Comparison of ENCODE assay signal across 17 cellular contexts in genomic region chr20:11140359-11140758, GRCh38.
A peak's percentile ranks its signal among the peaks of the same experiment; 100 is the strongest.
DNase-seq lines count a peak whose midpoint lies in the region; ATAC-seq and TF ChIP-seq lines count a peak whose summit lies in the region.
"Had no signal": no experiment of that assay in that cellular context is flagged by ENCODE, and none has a peak within 500 bp of the region (broad histone marks: within the 10 kb centered on the region; RNA-seq: fewer than 3 reads in every experiment).

No MANE protein-coding gene starts in this region.

- H3K4me3 Mint-ChIP-seq in CD14-positive monocyte = no peak overlapping the region
- H3K4me3 Mint-ChIP-seq: activated naive CD4-positive, alpha-beta T cell treated with anti-CD3 and anti-CD28 coated beads, Interleukin-2, amount 50 U/mL, for 24 hours; CD4-positive, alpha-beta memory T cell; dendritic cell treated with granulocyte-macrophage colony-stimulating factor and Interleukin-4, amounts not matched to agents 40 ng/mL and 50 ng/mL, for 4 days had no signal

- H3K14ac ChIP-seq in IMR-90 (replicated peaks; ENCODE audit: low read depth, low read length) = no peak overlapping the region
- H3K14ac ChIP-seq in mesenchymal stem cell (ENCODE audit: low read length in 2 of 2) = no peak overlapping the region

- H3K9me3 Mint-ChIP-seq in CD14-positive monocyte = peaks cover 0 to 4% (median 2%) of the 10 kb centered on the region in 7 donors
- H3K9me3 Mint-ChIP-seq: dendritic cell treated with granulocyte-macrophage colony-stimulating factor and Interleukin-4, amounts not matched to agents 40 ng/mL and 50 ng/mL, for 4 days had no signal

- H2BK15ac ChIP-seq in IMR-90 (ENCODE audit: low read depth, low read length) (no peak overlapping the region), mesenchymal stem cell (ENCODE audit: low read depth, poor library complexity, severe bottlenecking) (no peak overlapping the region)

- H3K27ac Mint-ChIP-seq in CD14-positive monocyte = no peak overlapping the region
- H3K27ac Mint-ChIP-seq: activated naive CD4-positive, alpha-beta T cell treated with anti-CD3 and anti-CD28 coated beads, Interleukin-2, amount 50 U/mL, for 24 hours; CD4-positive, alpha-beta memory T cell; dendritic cell treated with granulocyte-macrophage colony-stimulating factor and Interleukin-4, amounts not matched to agents 40 ng/mL and 50 ng/mL, for 4 days had no signal

- H3K27me3 ChIP-seq in IMR-90 (ENCODE audit: control insufficient read depth, insufficient read depth, low read length) = no peaks in the 10 kb centered on the region; the same call in 1 of the 2 replicates
- H3K27me3 ChIP-seq in mesenchymal stem cell (ENCODE audit: control insufficient read depth in 1 of 2, insufficient read depth in 1 of 2, low read length in 2 of 2) = peaks cover 0 to 37% of the 10 kb centered on the region in 2 experiments

- no peak for TF ChIP-seq RAD21 in IMR-90 (IDR thresholded peaks at IDR 0.05; ENCODE audit: low read length)

- 100% methylated on average over 1 of the region's 3 CpGs; no CpG with 5 or more reads in 1 of the 2 experiments for WGBS in IMR-90 (ENCODE audit: extremely low coverage in 2 of 2, insufficient read length in 1 of 2), 2 experiments
- 89% methylated on average over 3 of the region's 3 CpGs for WGBS in mesenchymal stem cell

- no peak overlapping the region for H2BK20ac ChIP-seq in IMR-90 (ENCODE audit: low read depth, low read length)

- no peak overlapping the region for H3K4ac ChIP-seq in IMR-90 (ENCODE audit: low read depth, low read length)
- no peak overlapping the region for H3K4ac ChIP-seq in mesenchymal stem cell (ENCODE audit: low read depth in 1 of 2, low read length in 2 of 2)

- H3K4me2 ChIP-seq in IMR-90 (ENCODE audit: low read depth, low read length) (no peak overlapping the region), mesenchymal stem cell (ENCODE audit: low read length, poor library complexity, severe bottlenecking) (no peak overlapping the region)

- DNase-seq in AG10803 (ENCODE audit: low read depth) (peak; percentile 89), IMR-90 (peak; percentile 84), choroid plexus epithelial cell (ENCODE audit: low read depth) (peak; percentile 79), mesenchymal stem cell (peak; percentile 11), DMS79 treated with DMSO at 0.1 percent for 48 hours (lab: John Stamatoyannopoulos, UW) (no peak), CD14-positive monocyte (ENCODE audit: low spot score) (no peak)
- DNase-seq: CD4-positive, alpha-beta memory T cell; NCI-H1417; NCI-H526 treated with DMSO at 0.1 percent for 48 hours; posterior cingulate gyrus; RPMI8226; stimulated activated CD4-positive, alpha-beta T cell treated with anti-CD3 and anti-CD28 coated beads, Interleukin-4, amount 100 ng/mL, for 4 hours; stimulated activated naive CD8-positive, alpha-beta T cell treated with anti-CD3 and anti-CD28 coated beads, Interleukin-15, Interleukin-2, amounts not matched to agents 100 U/mL and 50 U/mL, for 24 hours had no signal

- no peak for TF ChIP-seq POLR2A in IMR-90 (IDR thresholded peaks at IDR 0.05; ENCODE audit: low read depth, low read length)

- H2BK12ac ChIP-seq in mesenchymal stem cell (ENCODE audit: low read length in 2 of 2) = no peak overlapping the region

- H2BK120ac ChIP-seq in IMR-90 (ENCODE audit: low read depth, low read length) = no peak overlapping the region
- H2BK120ac ChIP-seq in mesenchymal stem cell (ENCODE audit: low read depth, low read length) = no peak overlapping the region

- H2BK5ac ChIP-seq in IMR-90 (ENCODE audit: low read depth, low read length, poor library complexity, severe bottlenecking) = no peak overlapping the region
- peak overlapping the region; percentile 1 for H2BK5ac ChIP-seq in mesenchymal stem cell (ENCODE audit: low read depth, low read length, poor library complexity, severe bottlenecking)

- H4K20me1 ChIP-seq in IMR-90 (ENCODE audit: insufficient read depth, low read length) = no peaks in the 10 kb centered on the region

- H3K4me1 Mint-ChIP-seq in CD14-positive monocyte = no peaks in the 10 kb centered on the region
- H3K4me1 Mint-ChIP-seq: activated naive CD4-positive, alpha-beta T cell treated with anti-CD3 and anti-CD28 coated beads, Interleukin-2, amount 50 U/mL, for 24 hours; CD4-positive, alpha-beta memory T cell had no signal

- H3K36me3 ChIP-seq in IMR-90 (ENCODE audit: control insufficient read depth, insufficient read depth, low read length) = no peaks in the 10 kb centered on the region
- H3K36me3 ChIP-seq in mesenchymal stem cell (ENCODE audit: control insufficient read depth in 1 of 2, insufficient read depth in 2 of 2, low read depth in 1 of 2, low read length in 2 of 2) = no peaks in the 10 kb centered on the region

- POLR2A ChIA-PET in IMR-90 (lab: Charles Lee; ENCODE audit: unreplicated experiment) = no interaction called here

- TF ChIP-seq CTCF in AG10803 (conservative IDR thresholded peaks at IDR 0.05; ENCODE audit: low read length) (0 out of 2 replicates have a peak, but pooled peaks have one; percentile 7), IMR-90 (conservative IDR thresholded peaks at IDR 0.05; ENCODE audit: low read depth, low read length) (peak; percentile 12; the same call in 1 of the 2 replicates), choroid plexus epithelial cell (conservative IDR thresholded peaks at IDR 0.05; ENCODE audit: low read depth, low read length) (no peak), CD14-positive monocyte (IDR thresholded peaks at IDR 0.05) (no peak)

- H2AK5ac ChIP-seq in IMR-90 (ENCODE audit: low read depth, low read length) (no peak overlapping the region), mesenchymal stem cell (ENCODE audit: low read length, severe bottlenecking) (no peak overlapping the region)

- ATAC-seq in IMR-90 (ENCODE audit: low read depth) (no peak; the same call in 1 of the 2 replicates), HG03135 (IDR thresholded peaks at IDR 0.05; ENCODE audit: unreplicated experiment) (no peak), HG02870 (IDR thresholded peaks at IDR 0.05; ENCODE audit: unreplicated experiment) (no peak)
- ATAC-seq: stimulated activated naive CD8-positive, alpha-beta T cell treated with anti-CD3 and anti-CD28 coated beads, Interleukin-15, Interleukin-2, amounts not matched to agents 100 U/mL and 50 U/mL, for 24 hours had no signal

- H3K9me1 ChIP-seq in IMR-90 (ENCODE audit: insufficient read depth, low read length) = no peaks in the 10 kb centered on the region

- no peak overlapping the region for H4K91ac ChIP-seq in IMR-90 (ENCODE audit: insufficient read depth, low read depth, low read length)
- H4K91ac ChIP-seq in mesenchymal stem cell (ENCODE audit: low read length) = no peak overlapping the region

- H2AFZ ChIP-seq in IMR-90 (replicated peaks; ENCODE audit: low read length, poor library complexity) = no peak overlapping the region
- no peak overlapping the region for H2AFZ ChIP-seq in mesenchymal stem cell (ENCODE audit: low read depth, low read length)

- H3K27ac ChIP-seq in IMR-90 (ENCODE audit: insufficient read depth, low read length) (no peak overlapping the region), mesenchymal stem cell (ENCODE audit: low read length, poor library complexity, severe bottlenecking) (no peak overlapping the region)

- no TSS peak for BruUV-seq in IMR-90 (replicated peaks; lab: Mats Ljungman, UMichigan)

- H3K9ac ChIP-seq in IMR-90 (ENCODE audit: low read depth, low read length) (no peak overlapping the region), mesenchymal stem cell (ENCODE audit: low read length) (no peak overlapping the region)

- dilution Hi-C loops in IMR-90 (cut with HindIII; ENCODE audit: low sequenced_read_pairs, unreplicated experiment) = no loop called here

- no peaks in the 10 kb centered on the region for H3K79me1 ChIP-seq in IMR-90 (ENCODE audit: low read depth in 1 of 2, low read length in 2 of 2)
- no peaks in the 10 kb centered on the region for H3K79me1 ChIP-seq in mesenchymal stem cell (replicated peaks; ENCODE audit: low read length, poor library complexity, severe bottlenecking)

- in situ Hi-C loops in IMR-90 (cut with MboI; ENCODE audit: low sequenced_read_pairs) = no loop called here

- CTCF ChIA-PET in IMR-90 (lab: Yijun Ruan, JAX) = no interaction called here

- H3K23ac ChIP-seq in IMR-90 (ENCODE audit: low read depth, low read length) = no peak overlapping the region
- no peak overlapping the region for H3K23ac ChIP-seq in mesenchymal stem cell (ENCODE audit: low read length in 2 of 2)

- no peaks in the 10 kb centered on the region for H3K36me3 Mint-ChIP-seq in CD14-positive monocyte
- H3K36me3 Mint-ChIP-seq: activated naive CD4-positive, alpha-beta T cell treated with anti-CD3 and anti-CD28 coated beads, Interleukin-2, amount 50 U/mL, for 24 hours; CD4-positive, alpha-beta memory T cell had no signal

- H3K9me3 ChIP-seq in IMR-90 (ENCODE audit: control insufficient read depth, insufficient read depth, low read length) (no peaks in the 10 kb centered on the region), mesenchymal stem cell (ENCODE audit: control insufficient read depth, low read length) (no peaks in the 10 kb centered on the region)

- H4K5ac ChIP-seq in IMR-90 (ENCODE audit: low read depth, low read length) = no peak overlapping the region

- H3K27me3 Mint-ChIP-seq in CD14-positive monocyte (ENCODE audit: low read depth in 3 of 3) = peaks cover 0 to 2% (median 0%) of the 10 kb centered on the region in 3 donors
- H3K27me3 Mint-ChIP-seq: activated naive CD4-positive, alpha-beta T cell treated with anti-CD3 and anti-CD28 coated beads, Interleukin-2, amount 50 U/mL, for 24 hours; CD4-positive, alpha-beta memory T cell had no signal

- H2AK9ac ChIP-seq in IMR-90 (replicated peaks; ENCODE audit: low read depth, low read length, poor library complexity) = no peak overlapping the region

- intact Hi-C loops in IMR-90 (cut with micrococcal nuclease) (loop anchor here (5.0 kb wide), 1 partner anchor 218 kb away; no protein-coding TSS in a partner anchor), CD14-positive monocyte (cut with micrococcal nuclease) (no loop called here)

- H4K8ac ChIP-seq in IMR-90 (ENCODE audit: low read depth in 2 of 2, low read length in 2 of 2) (no peak overlapping the region), mesenchymal stem cell (ENCODE audit: low read length) (no peak overlapping the region)

- no peak overlapping the region for H3K56ac ChIP-seq in IMR-90 (ENCODE audit: extremely low read depth, insufficient read depth, low read length)

- H3K4me3 ChIP-seq in AG10803 (ENCODE audit: low read length) = no peak overlapping the region
- no peak overlapping the region for H3K4me3 ChIP-seq in IMR-90 (ENCODE audit: insufficient read depth, low read depth, low read length)
- no peak overlapping the region for H3K4me3 ChIP-seq in choroid plexus epithelial cell (ENCODE audit: low read depth, low read length)
- no peak overlapping the region for H3K4me3 ChIP-seq in mesenchymal stem cell (ENCODE audit: insufficient read depth in 1 of 2, low read depth in 1 of 2, low read length in 2 of 2)

- H3K18ac ChIP-seq in IMR-90 (ENCODE audit: low read depth, low read length) (no peak overlapping the region), mesenchymal stem cell (ENCODE audit: low read depth in 1 of 2, low read length in 2 of 2) (peak overlapping the region in 1 of 2 experiments; percentile 9)

- H3K4me1 ChIP-seq in IMR-90 (ENCODE audit: control insufficient read depth, insufficient read depth, low read length) (0 out of 2 replicates have a peak, but pooled peaks cover 2% of the 10 kb centered on the region), mesenchymal stem cell (ENCODE audit: control insufficient read depth, insufficient read depth, low read depth, low read length) (peaks cover 3% of the 10 kb centered on the region)

Comparison
In these comparisons a context has a peak if more than half of its experiments do, and no peak if none do; other contexts are left out.
1. DNase-seq: peak in AG10803 (single experiment), IMR-90 (single experiment), choroid plexus epithelial cell (single experiment) and mesenchymal stem cell (single experiment); none in DMS79 treated with DMSO at 0.1 percent for 48 hours (single experiment) and CD14-positive monocyte (single experiment).
2. CTCF ChIP-seq: peak in AG10803 (single experiment) and IMR-90 (single experiment); none in choroid plexus epithelial cell (single experiment) and CD14-positive monocyte (single experiment).